8 cellular contexts compared by ENCODE assay signal in the genomic region with DNA sequence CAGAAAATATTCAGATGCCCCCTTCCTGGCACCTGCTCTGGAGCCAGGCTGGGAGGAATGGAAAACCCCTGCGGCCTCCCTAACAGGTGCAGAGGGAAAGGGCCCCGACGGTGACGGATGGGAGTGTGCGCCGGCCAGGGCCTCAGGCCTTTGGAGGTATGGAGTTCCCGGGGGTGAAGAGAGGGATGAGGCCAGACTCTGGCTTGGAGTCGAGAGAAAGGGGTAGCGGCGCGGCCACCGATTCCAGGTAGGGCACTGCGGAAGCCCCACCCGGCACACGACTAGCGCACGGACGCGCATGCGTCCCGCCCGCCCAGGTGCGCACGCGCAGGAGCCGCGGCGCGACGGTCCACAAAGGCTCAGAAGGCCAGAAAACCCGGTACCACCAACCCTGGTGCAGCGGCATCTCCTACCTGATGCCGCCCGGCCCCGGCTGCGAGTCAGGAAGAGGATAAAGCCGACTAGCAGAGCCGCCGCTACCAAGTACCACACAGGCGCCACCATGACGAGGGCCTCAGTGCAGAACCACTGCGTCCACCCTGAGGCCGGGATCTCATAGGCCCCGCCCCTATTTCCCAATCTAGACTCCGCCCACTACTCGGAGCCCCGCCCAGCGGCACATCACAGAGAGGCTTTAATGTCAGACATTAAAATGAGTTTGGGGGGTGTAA. TPM values are rescaled to one million over a fixed set of nuclear protein-coding genes. Genes with fewer than 3 reads are reported as not detected.
DNase-seq lines count a peak whose midpoint lies in the region; ATAC-seq lines count a peak whose summit lies in the region.

Gene DDRGK1 (minus strand): TSS at position 559 of the 671 bp plus-strand sequence. CDS start 55 bp downstream, at position 504.

- H3K4me1 Mint-ChIP-seq in CD4-positive, alpha-beta memory T cell, result peaks cover 9 to 38% (median 24%) of the 10 kb centered on the region in 4 donors

- no peaks in the 10 kb centered on the region for H3K27me3 ChIP-seq in CD4-positive, alpha-beta memory T cell (ENCODE audit: insufficient read depth, low read length)
- H3K27me3 ChIP-seq in endocrine pancreas (ENCODE audit: control insufficient read depth, insufficient read depth, low read length), result no peaks in the 10 kb centered on the region

- CTCF ChIA-PET in CD4-positive, alpha-beta memory T cell (lab: Charles Lee; ENCODE audit: partially characterized antibody), result interaction anchor here (0.6 to 1.0 kb wide), 2 partner anchors 23 to 45 kb away, joined by 3 read pairs; partner anchors contain the start of genes FASTKD5 and UBOX5

- no peaks in the 10 kb centered on the region for H3K9me3 Mint-ChIP-seq in CD4-positive, alpha-beta memory T cell

- peak within 1 kb of the TSS; percentile 93 to 98 (median 97) for H3K4me3 Mint-ChIP-seq in CD4-positive, alpha-beta memory T cell

- H3K27ac ChIP-seq in CD4-positive, alpha-beta memory T cell (ENCODE audit: low read depth, low read length), result peak within 1 kb of the TSS; percentile 91

- peaks cover 13% of the 10 kb centered on the region for H3K36me3 ChIP-seq in CD4-positive, alpha-beta memory T cell (ENCODE audit: insufficient read depth, low read length)
- no peaks in the 10 kb centered on the region for H3K36me3 ChIP-seq in endocrine pancreas (ENCODE audit: control insufficient read depth, insufficient read depth, low read length)

- POLR2A ChIA-PET in CD4-positive, alpha-beta memory T cell (lab: Charles Lee; ENCODE audit: partially characterized antibody), result interaction anchor here (0.9 to 2.9 kb wide), 11 partner anchors 14 to 564 kb away, joined by 3 to 29 read pairs (median 4); partner anchors contain the start of genes ADISSP, FASTKD5, MRPS26 and UBOX5

- H3K4me3 ChIP-seq in CD4-positive, alpha-beta memory T cell (ENCODE audit: low read length in 2 of 2), result peak within 1 kb of the TSS; percentile 94 to 99
- H3K4me3 ChIP-seq in endocrine pancreas (ENCODE audit: control insufficient read depth, insufficient read depth, low read length), result peak within 1 kb of the TSS; percentile 28

- peaks cover 31% of the 10 kb centered on the region for H3K4me1 ChIP-seq in CD4-positive, alpha-beta memory T cell (ENCODE audit: insufficient read depth, low read length)
- H3K4me1 ChIP-seq in endocrine pancreas (ENCODE audit: control insufficient read depth, insufficient read depth, low read length), result no peaks in the 10 kb centered on the region

- peak within 1 kb of the TSS; percentile 93 for H3K9ac ChIP-seq in endocrine pancreas (ENCODE audit: control insufficient read depth, insufficient read depth, low read length)

- peak; percentile 84 for ATAC-seq in GM19455 (IDR thresholded peaks at IDR 0.05; ENCODE audit: unreplicated experiment)

- H3K27me3 Mint-ChIP-seq in CD4-positive, alpha-beta memory T cell, result no peaks in the 10 kb centered on the region

- H3K9me3 ChIP-seq in CD4-positive, alpha-beta memory T cell (ENCODE audit: control insufficient read depth in 1 of 2, low read length in 2 of 2), result no peaks in the 10 kb centered on the region
- H3K9me3 ChIP-seq in endocrine pancreas (ENCODE audit: control insufficient read depth, low read length), result no peaks in the 10 kb centered on the region

- intact Hi-C loops in CD4-positive, alpha-beta memory T cell (cut with micrococcal nuclease), result loop anchor here (1.0 to 5.0 kb wide), 4 partner anchors 31 to 204 kb away; partner anchors contain the start of genes FASTKD5, LZTS3 and UBOX5

- H3K27ac Mint-ChIP-seq in CD4-positive, alpha-beta memory T cell, result peak within 1 kb of the TSS; percentile 96 to 97 (median 97)

- peak; percentile 86 to 92 (median 91) for DNase-seq in CD4-positive, alpha-beta memory T cell
- DNase-seq in HPDE6-E6E7 (ENCODE audit: extremely low spot score) (peak; percentile 95), NOMO-1 treated with dmso at 0.1 percent for 144 hours (lab: John Stamatoyannopoulos, UW; ENCODE audit: unreplicated experiment) (peak; percentile 75), mesenteric fat pad (ENCODE audit: low spot score) (peak; percentile 95)
- peak; percentile 79 to 93 (median 88) for DNase-seq in activated CD8-positive, alpha-beta memory T cell treated with anti-CD3 and anti-CD28 coated beads for 48 hours (ENCODE audit: low read depth in 2 of 3, low spot score in 2 of 3)
- DNase-seq in stimulated activated CD8-positive, alpha-beta memory T cell treated with anti-CD3 and anti-CD28 coated beads, Interleukin-15, amount 100 ng/mL, for 1 hour (ENCODE audit: low read depth), result peak; percentile 89

- H3K36me3 Mint-ChIP-seq in CD4-positive, alpha-beta memory T cell, result peaks cover 13 to 36% of the 10 kb centered on the region in 2 donors

RNA-seq across cellular contexts. Expression of gene DDRGK1, which starts in this region (rescaled TPM):
- 10 to 100 TPM; 55.6 to 61.0 TPM for total RNA-seq in CD4-positive, alpha-beta memory T cell
- 10 to 100 TPM; 35.2 to 53.6 TPM for polyA plus RNA-seq in CD4-positive, alpha-beta memory T cell
- 59.3 TPM for total RNA-seq in mesenteric fat pad

Comparison
In these comparisons a context has a peak if more than half of its experiments do, and no peak if none do; other contexts are left out.
1. Peak in every context shown above with its lines: DNase-seq, ATAC-seq, H3K4me3 ChIP-seq and H3K27ac ChIP-seq.